In genomic region chr1:58155418-58156123, GRCh38 we compare ENCODE assay signal across 8 cellular contexts.
DNase-seq lines count a peak whose midpoint lies in the region; ATAC-seq and TF ChIP-seq lines count a peak whose summit lies in the region.

No MANE protein-coding gene starts in this region.

- TF ChIP-seq CTCF in 22Rv1 (IDR thresholded peaks at IDR 0.05) (peak; percentile 88), MM.1S (IDR thresholded peaks at IDR 0.05; ENCODE audit: low read length) (peak; percentile 29), dorsolateral prefrontal cortex (IDR thresholded peaks at IDR 0.05 in 54 of 56, conservative IDR thresholded peaks at IDR 0.05 in 2 of 56; ENCODE audit: low read depth in 1 of 56, partially characterized antibody in 56 of 56) (peak in 46 of 56 donors; percentile 11 to 50 (median 34))

- H3K4me2 ChIP-seq in MM.1S (ENCODE audit: low read depth, low read length): no peak overlapping the region

- no peaks in the 10 kb centered on the region for H3K4me1 ChIP-seq in MM.1S (ENCODE audit: low read length)

- H3K9me2 ChIP-seq in MM.1S (replicated peaks; ENCODE audit: insufficient read depth, low read length): no peaks in the 10 kb centered on the region

- intact Hi-C loops in dorsolateral prefrontal cortex (cut with DNase I): no loop called here

- H3K27ac ChIP-seq in 22Rv1 (no peak overlapping the region), MM.1S (ENCODE audit: low read length) (no peak overlapping the region), dorsolateral prefrontal cortex (no peak overlapping the region)

- H3K27me3 ChIP-seq in MM.1S (replicated peaks; ENCODE audit: insufficient read depth, low read length) (no peaks in the 10 kb centered on the region), dorsolateral prefrontal cortex (peaks cover 0 to 10% (median 0%) of the 10 kb centered on the region in 45 donors)

- no peaks in the 10 kb centered on the region for H3K79me2 ChIP-seq in MM.1S (ENCODE audit: low read length)

- H3F3A ChIP-seq in MM.1S (ENCODE audit: insufficient read depth, low read length): no peaks in the 10 kb centered on the region

- H3K9ac ChIP-seq in MM.1S (ENCODE audit: low read length): no peak overlapping the region

- no peaks in the 10 kb centered on the region for H3K9me3 ChIP-seq in MM.1S (replicated peaks; ENCODE audit: insufficient read depth, low read length)

- no peaks in the 10 kb centered on the region for H4K20me1 ChIP-seq in MM.1S (ENCODE audit: insufficient read depth, low read length)

- no peaks in the 10 kb centered on the region for H3K36me3 ChIP-seq in MM.1S (replicated peaks; ENCODE audit: insufficient read depth, low read length)

- DNase-seq in MM.1S (no peak), dorsolateral prefrontal cortex (peak in 1 of 10 donors; percentile 10), retina (peak; percentile 30), NCI-H2107 treated with DMSO at 0.1 percent for 48 hours (lab: John Stamatoyannopoulos, UW; ENCODE audit: unreplicated experiment) (no peak)
- DNase-seq in activated CD4-positive, alpha-beta T cell treated with anti-CD3 and anti-CD28 coated beads for 1 hour: no peak

- H2AFZ ChIP-seq in MM.1S (ENCODE audit: low read length): no peak overlapping the region

- H3K4me3 ChIP-seq in MM.1S (ENCODE audit: low read length): no peak overlapping the region
- no peak overlapping the region for H3K4me3 ChIP-seq in dorsolateral prefrontal cortex

- ATAC-seq in GM19023 (IDR thresholded peaks at IDR 0.05; ENCODE audit: unreplicated experiment) (peak; percentile 40), HG03045 (IDR thresholded peaks at IDR 0.05; ENCODE audit: unreplicated experiment) (no peak)

Comparison
In these comparisons a context has a peak if more than half of its experiments do, and no peak if none do; other contexts are left out.
1. CTCF ChIP-seq: peak in every context shown above with its lines; median percentile 88 in 22Rv1; 34 in dorsolateral prefrontal cortex; 29 in MM.1S.